7 cellular contexts compared by ENCODE assay signal in the genomic region with DNA sequence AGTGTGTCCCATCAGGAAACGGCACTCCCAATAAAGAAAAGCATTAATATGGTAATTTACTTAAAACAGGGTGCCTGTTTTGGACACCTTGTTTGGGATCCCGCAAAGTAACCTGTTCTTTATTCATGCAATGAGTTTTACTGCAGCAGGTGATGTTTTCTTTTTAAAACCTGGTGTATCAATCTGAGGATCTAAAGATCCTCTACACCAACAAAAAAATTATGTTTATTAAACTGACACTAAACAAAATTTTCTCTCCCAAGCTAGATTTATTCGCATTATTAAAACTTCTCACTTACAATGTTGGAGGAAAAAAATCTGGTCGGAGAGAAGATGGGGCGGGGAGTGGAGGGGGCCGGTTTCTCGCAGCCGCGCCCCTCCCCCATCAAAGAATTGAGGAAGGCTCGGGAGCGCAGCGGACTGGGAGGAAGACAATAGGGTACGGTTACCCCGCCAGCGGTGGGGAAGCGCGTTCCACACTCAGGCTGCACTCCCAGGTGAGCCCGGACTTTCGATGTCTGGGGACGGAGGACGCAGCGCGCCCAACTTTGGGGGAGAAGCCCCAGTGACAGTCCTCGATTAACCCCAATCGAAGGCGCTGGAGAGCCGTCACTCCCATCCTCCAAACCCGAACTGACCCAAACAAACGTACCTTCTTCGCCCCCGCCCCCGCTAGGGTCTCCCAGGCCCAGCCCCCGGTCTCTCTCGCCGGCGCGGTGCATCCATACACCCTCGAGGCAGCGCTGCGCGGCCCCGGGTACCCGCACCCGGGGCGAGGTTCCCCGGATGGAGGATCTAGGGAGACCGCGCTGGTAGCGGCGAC. TPM values are rescaled to one million over a fixed set of nuclear protein-coding genes. Genes with fewer than 3 reads are reported as not detected.
A peak's percentile ranks its signal among the peaks of the same experiment; 100 is the strongest.
DNase-seq lines count a peak whose midpoint lies in the region; ATAC-seq and TF ChIP-seq lines count a peak whose summit lies in the region.

No MANE protein-coding gene starts in this region.

- H3K4me2 ChIP-seq in GM23338 (peak overlapping the region; percentile 81), OCI-LY7 (ENCODE audit: low read length) (peak overlapping the region; percentile 85), fibroblast of lung (ENCODE audit: extremely low read depth, insufficient read depth, low read length) (no peak overlapping the region)

- H3K9me3 Mint-ChIP-seq in GM23338, result peaks cover 30% of the 10 kb centered on the region; the same call in 2 of the 3 replicates

- TF ChIP-seq CTCF in GM23338 (conservative IDR thresholded peaks at IDR 0.05; ENCODE audit: low read depth in 2 of 2) (no peak), OCI-LY7 (conservative IDR thresholded peaks at IDR 0.05; ENCODE audit: low read length) (no peak), fibroblast of lung (conservative IDR thresholded peaks at IDR 0.05 in 1 of 2, IDR thresholded peaks at IDR 0.05 in 1 of 2; ENCODE audit: low read depth in 1 of 2, low read length in 2 of 2) (no peak), prostate gland (IDR thresholded peaks at IDR 0.05) (no peak)

- no peaks in the 10 kb centered on the region for H3K9me3 ChIP-seq in OCI-LY7 (ENCODE audit: low read length)
- no peaks in the 10 kb centered on the region for H3K9me3 ChIP-seq in fibroblast of lung (ENCODE audit: control insufficient read depth, insufficient read depth, low read depth, low read length)
- no peaks in the 10 kb centered on the region for H3K9me3 ChIP-seq in prostate gland

- CTCF ChIA-PET in OCI-LY7 (lab: Charles Lee; ENCODE audit: unreplicated experiment), result no interaction called here

- H4K20me1 ChIP-seq in GM23338 (replicated peaks; ENCODE audit: insufficient read depth) (peaks cover 22% of the 10 kb centered on the region), OCI-LY7 (ENCODE audit: insufficient read depth, low read length) (peaks cover 20% of the 10 kb centered on the region), fibroblast of lung (ENCODE audit: control insufficient read depth, extremely low read depth, insufficient read depth, low read length) (no peaks in the 10 kb centered on the region)

- DNase-seq in GM23338 (ENCODE audit: low spot score) (peak; percentile 66), OCI-LY7 (ENCODE audit: low spot score) (peak; percentile 63), fibroblast of lung (ENCODE audit: low read depth in 2 of 2) (peak; percentile 2 to 6), prostate gland (ENCODE audit: low spot score) (peak; percentile 5), midbrain (lab: John Stamatoyannopoulos, UW) (no peak)

- peaks cover 19% of the 10 kb centered on the region for H3K4me1 ChIP-seq in GM23338 (ENCODE audit: insufficient read depth)
- H3K4me1 ChIP-seq in OCI-LY7 (ENCODE audit: insufficient read depth, low read length, poor library complexity, severe bottlenecking), result peaks cover 30% of the 10 kb centered on the region
- H3K4me1 ChIP-seq in fibroblast of lung (ENCODE audit: control insufficient read depth, extremely low read depth, insufficient read depth, low read length), result no peaks in the 10 kb centered on the region
- no peaks in the 10 kb centered on the region for H3K4me1 ChIP-seq in prostate gland (replicated peaks)

- no peaks in the 10 kb centered on the region for H3K27me3 ChIP-seq in GM23338 (ENCODE audit: insufficient read depth)
- H3K27me3 ChIP-seq in fibroblast of lung (ENCODE audit: control insufficient read depth, insufficient read depth, low read length), result peaks cover 48% of the 10 kb centered on the region
- H3K27me3 ChIP-seq in prostate gland (replicated peaks; ENCODE audit: insufficient read depth), result no peaks in the 10 kb centered on the region

- H3K27ac Mint-ChIP-seq in GM23338, result peak overlapping the region; percentile 94

- H3K79me2 ChIP-seq in GM23338 (replicated peaks; ENCODE audit: insufficient read depth), result peaks cover 73% of the 10 kb centered on the region
- peaks cover 43% of the 10 kb centered on the region for H3K79me2 ChIP-seq in OCI-LY7 (ENCODE audit: insufficient read depth, low read depth, low read length)
- H3K79me2 ChIP-seq in fibroblast of lung (ENCODE audit: control insufficient read depth, insufficient read depth, low read length), result no peaks in the 10 kb centered on the region

- H3K36me3 ChIP-seq in GM23338 (ENCODE audit: insufficient read depth), result peaks cover 31% of the 10 kb centered on the region
- H3K36me3 ChIP-seq in OCI-LY7 (ENCODE audit: insufficient read depth, low read length), result peaks cover 55% of the 10 kb centered on the region
- H3K36me3 ChIP-seq in fibroblast of lung (ENCODE audit: control insufficient read depth, insufficient read depth, low read length), result no peaks in the 10 kb centered on the region
- no peaks in the 10 kb centered on the region for H3K36me3 ChIP-seq in prostate gland

- peaks cover 60% of the 10 kb centered on the region for H3K36me3 Mint-ChIP-seq in GM23338 (ENCODE audit: low read depth)

- H3K27ac ChIP-seq in GM23338 (ENCODE audit: low read depth) (peak overlapping the region; percentile 90), OCI-LY7 (ENCODE audit: low read depth, low read length, poor library complexity, severe bottlenecking) (peak overlapping the region; percentile 74), fibroblast of lung (ENCODE audit: insufficient read depth, low read length) (no peak overlapping the region), prostate gland (peak overlapping the region; percentile 73 to 74)

- H2AFZ ChIP-seq in GM23338, result no peak overlapping the region
- no peak overlapping the region for H2AFZ ChIP-seq in OCI-LY7 (ENCODE audit: low read length)
- H2AFZ ChIP-seq in fibroblast of lung (ENCODE audit: low read length), result no peak overlapping the region

- H3K4me3 ChIP-seq in GM23338 (peak overlapping the region; percentile 89), OCI-LY7 (ENCODE audit: low read depth, low read length, poor library complexity, severe bottlenecking) (peak overlapping the region; percentile 84), fibroblast of lung (replicated peaks in 1 of 4; ENCODE audit: control extremely low read depth in 1 of 4, insufficient read depth in 1 of 4, low read depth in 3 of 4, low read length in 4 of 4) (no peak overlapping the region), prostate gland (peak overlapping the region; percentile 57 to 62)

- TF ChIP-seq POLR2A in prostate gland (IDR thresholded peaks at IDR 0.05), result no peak

- intact Hi-C loops in OCI-LY7 (cut with micrococcal nuclease; ENCODE audit: unreplicated experiment), result loop anchor here (2.0 kb wide), 1 partner anchor 462 kb away; no protein-coding TSS in a partner anchor
- intact Hi-C loops in prostate gland (cut with DNase I), result loop anchor here (10.0 kb wide), 2 partner anchors 368 to 638 kb away; no protein-coding TSS in a partner anchor

- no peak overlapping the region for H3K9ac ChIP-seq in fibroblast of lung (ENCODE audit: insufficient read depth, low read length)

- H3K4me3 Mint-ChIP-seq in GM23338, result peak overlapping the region; percentile 86

- WGBS in prostate gland, result 2% methylated on average over 49 of the region's 50 CpGs

- POLR2A ChIA-PET in OCI-LY7 (lab: Charles Lee), result interaction anchor here (0.8 to 1.4 kb wide), 14 partner anchors 35 to 461 kb away, joined by 3 to 5 read pairs (median 3); no protein-coding TSS in a partner anchor

- peaks cover 23% of the 10 kb centered on the region for H3K4me1 Mint-ChIP-seq in GM23338

- peaks cover 53% of the 10 kb centered on the region for H3K27me3 Mint-ChIP-seq in GM23338 (ENCODE audit: insufficient read depth, low read depth, poor library complexity)

- ATAC-seq in GM23338 (peak; percentile 5), HG03135 (IDR thresholded peaks at IDR 0.05; ENCODE audit: unreplicated experiment) (no peak), GM19467 (IDR thresholded peaks at IDR 0.05; ENCODE audit: unreplicated experiment) (no peak)

- H3F3A ChIP-seq in GM23338 (replicated peaks; ENCODE audit: low read depth), result peaks cover 37% of the 10 kb centered on the region

- BruUV-seq in OCI-LY7 (replicated peaks; lab: Mats Ljungman, UMichigan), result no TSS peak

- H3K9me2 ChIP-seq in GM23338 (ENCODE audit: insufficient read depth) (no peaks in the 10 kb centered on the region), OCI-LY7 (ENCODE audit: insufficient read depth, low read length) (no peaks in the 10 kb centered on the region)

TF ChIP-seq in GM23338, 12 proteins besides CTCF, POLR2A, EP300 and RAD21:
- TF ChIP-seq POLR2AphosphoS5 (IDR thresholded peaks at IDR 0.05; ENCODE audit: low read depth) (peak; percentile 64), ZNF114 (CRISPR knock-in tag; IDR thresholded peaks at IDR 0.05) (no peak), NANOG (IDR thresholded peaks at IDR 0.05; ENCODE audit: borderline replicate concordance) (no peak)

RNA-seq across cellular contexts. Expression of a gene that starts 1.3 kb away (rescaled TPM):
- total RNA-seq in GM23338 (2014; rRNA removed; shearing (Covaris generic)), result 2,810 and 2,907 TPM in 2 replicates
- polyA plus RNA-seq in GM23338 (2016; fragmentation: Nextera tagmentation; extraction: Ambion mirVana) (1,325 and 1,373 TPM in 2 replicates), fibroblast of lung (0.19 and 0.69 TPM in 2 replicates)
- total RNA-seq in OCI-LY7 (2014; rRNA removed; shearing (Covaris generic)), result 320 and 382 TPM in 2 replicates
- total RNA-seq in OCI-LY7 (2022) (198 and 224 TPM in 2 replicates), fibroblast of lung (0.17 and 0.26 TPM in 2 replicates), prostate gland (100 to 1,000 TPM in 1 of 2 donors, 10 to 100 TPM in 1; 59.4 to 336 TPM)
- polyA plus RNA-seq in fibroblast of lung (2012), result 0.08 and 0.52 TPM in 2 replicates
- polyA minus RNA-seq in fibroblast of lung (ENCODE audit: low replicate concordance), result 1.1 TPM in 1 of 2 replicates, not detected in the other

RNA-seq across cellular contexts. Expression of a gene that starts 54.8 kb away (rescaled TPM):
- 11.1 and 19.0 TPM in 2 replicates for total RNA-seq in GM23338 (2014; rRNA removed; shearing (Covaris generic))
- 51.4 and 51.6 TPM in 2 replicates for polyA plus RNA-seq in GM23338 (2016; fragmentation: Nextera tagmentation; extraction: Ambion mirVana)
- 22.3 and 27.3 TPM in 2 replicates for total RNA-seq in OCI-LY7 (2014; rRNA removed; shearing (Covaris generic))
- total RNA-seq in OCI-LY7 (2022), result 21.6 and 23.0 TPM in 2 replicates
- total RNA-seq in fibroblast of lung, result 15.4 and 16.4 TPM in 2 replicates
- 16.5 and 16.8 TPM in 2 replicates for polyA plus RNA-seq in fibroblast of lung
- 21.5 and 22.9 TPM in 2 replicates for polyA plus RNA-seq in fibroblast of lung (2012)
- polyA minus RNA-seq in fibroblast of lung (ENCODE audit: low replicate concordance), result 1.0 and 3.1 TPM in 2 replicates
- total RNA-seq in prostate gland, result 10 to 100 TPM in 1 of 2 donors, 1 to 10 TPM in 1; 5.7 to 12.3 TPM

Comparison
In these comparisons a context has a peak if more than half of its experiments do, and no peak if none do; other contexts are left out.
1. H3K4me3 ChIP-seq: peak in GM23338 (single experiment), OCI-LY7 (single experiment) and prostate gland (2 of 2); none in fibroblast of lung (0 of 4).
2. RNA of a gene that starts 1.3 kb away (total RNA-seq): 2,810 to 2,907 TPM in GM23338, 198 to 382 TPM in OCI-LY7 and 59.4 to 336 TPM in prostate gland; 0.17 to 0.26 TPM in fibroblast of lung; every median in the first group is over 10 times any median in the second.